9 cellular contexts compared by ENCODE assay signal in the genomic region with DNA sequence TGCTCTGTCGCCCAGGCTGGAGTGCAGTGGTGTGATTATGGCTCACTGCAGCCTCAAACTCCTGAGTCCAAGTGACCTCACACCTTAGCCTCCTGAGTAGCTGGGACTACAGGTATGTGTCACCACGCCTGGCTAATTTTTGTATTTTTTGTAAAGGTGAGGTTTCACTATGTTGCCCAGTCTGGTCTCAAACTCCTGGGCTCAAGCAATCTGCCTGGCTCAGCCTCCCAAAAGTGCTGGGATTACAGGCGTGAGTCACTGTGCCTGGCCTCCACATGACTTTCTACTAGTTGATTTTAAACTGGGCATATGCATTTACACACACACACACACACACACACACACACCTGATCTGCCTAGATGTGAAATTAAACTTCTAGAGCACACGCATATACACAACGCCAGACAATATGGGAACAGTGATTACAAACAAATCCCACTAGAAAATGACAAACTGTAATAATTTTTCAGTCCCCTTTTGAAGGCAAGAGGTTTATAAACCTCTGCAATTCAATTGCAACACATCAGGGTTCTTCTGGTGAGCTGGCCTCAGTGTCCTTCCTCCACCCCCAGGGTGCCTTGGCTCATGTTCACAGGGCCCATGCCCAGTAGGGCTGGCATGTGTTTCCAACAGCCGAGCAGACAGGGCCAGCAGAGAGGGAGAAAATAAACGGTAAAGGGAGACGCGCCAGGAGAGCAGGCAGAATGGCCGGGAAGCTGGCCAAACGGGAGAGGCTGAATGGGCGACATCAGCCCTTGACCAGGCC. TPM values are rescaled to one million over a fixed set of nuclear protein-coding genes. Genes with fewer than 3 reads are reported as not detected.
DNase-seq lines count a peak whose midpoint lies in the region; ATAC-seq and TF ChIP-seq lines count a peak whose summit lies in the region.
"Had no signal": no experiment of that assay in that cellular context is flagged by ENCODE, and none has a peak within 500 bp of the region (broad histone marks: within the 10 kb centered on the region; RNA-seq: fewer than 3 reads in every experiment).

No MANE protein-coding gene starts in this region.

- H3K36me3 Mint-ChIP-seq in Calu3 (ENCODE audit: insufficient read depth, unreplicated experiment): peaks cover 71% of the 10 kb centered on the region
- H3K36me3 Mint-ChIP-seq in activated CD4-positive, alpha-beta T cell treated with anti-CD3 and anti-CD28 coated beads, Interleukin-2, amount 10 ng/mL, durations not matched to agents 24 days and 14 days (ENCODE audit: low read depth): no peaks in the 10 kb centered on the region
- H3K36me3 Mint-ChIP-seq: activated naive CD8-positive, alpha-beta T cell treated with anti-CD3 and anti-CD28 coated beads, Interleukin-2, amount 10 ng/mL, durations not matched to agents 7 days and 5 days had no signal

- TF ChIP-seq CTCF in Calu3 (IDR thresholded peaks at IDR 0.05; ENCODE audit: unreplicated experiment): no peak

- intact Hi-C loops in Calu3 (cut with micrococcal nuclease; ENCODE audit: unreplicated experiment): loop anchor here (10.0 kb wide), 1 partner anchor 288 kb away; no protein-coding TSS in a partner anchor
- intact Hi-C loops in activated CD4-positive, alpha-beta T cell treated with anti-CD3 and anti-CD28 coated beads, Interleukin-2, amount 10 ng/mL, durations not matched to agents 24 days and 14 days (cut with micrococcal nuclease): no loop called here

- H3K4me3 Mint-ChIP-seq in Calu3 (ENCODE audit: low read depth, unreplicated experiment): peak overlapping the region; percentile 73
- H3K4me3 Mint-ChIP-seq in activated CD4-positive, alpha-beta T cell treated with anti-CD3 and anti-CD28 coated beads, Interleukin-2, amount 10 ng/mL, durations not matched to agents 24 days and 14 days: no peak overlapping the region
- H3K4me3 Mint-ChIP-seq: activated naive CD8-positive, alpha-beta T cell treated with anti-CD3 and anti-CD28 coated beads, Interleukin-2, amount 10 ng/mL, durations not matched to agents 7 days and 5 days had no signal

- BruUV-seq in Calu3 (replicated peaks; lab: Mats Ljungman, UMichigan): no TSS peak

- H3K4me3 ChIP-seq in SJCRH30: no peak overlapping the region

- no peaks in the 10 kb centered on the region for H3K36me3 ChIP-seq in SJCRH30

- H3K27me3 ChIP-seq in SJCRH30: peaks cover 8% of the 10 kb centered on the region

- no peaks in the 10 kb centered on the region for H3K9me3 Mint-ChIP-seq in Calu3 (ENCODE audit: low read depth, unreplicated experiment)
- no peaks in the 10 kb centered on the region for H3K9me3 Mint-ChIP-seq in activated CD4-positive, alpha-beta T cell treated with anti-CD3 and anti-CD28 coated beads, Interleukin-2, amount 10 ng/mL, durations not matched to agents 24 days and 14 days
- H3K9me3 Mint-ChIP-seq: activated naive CD8-positive, alpha-beta T cell treated with anti-CD3 and anti-CD28 coated beads, Interleukin-2, amount 10 ng/mL, durations not matched to agents 7 days and 5 days had no signal

- CTCF ChIA-PET in Calu3 (lab: Charles Lee): interaction anchor here (0.6 to 2.7 kb wide), 14 partner anchors 9 to 455 kb away, joined by 3 to 17 read pairs (median 5); a partner anchor contains a TSS

- no peak for ATAC-seq in GM21528 (IDR thresholded peaks at IDR 0.05; ENCODE audit: low FRiP score, unreplicated experiment)

- no peaks in the 10 kb centered on the region for H3K9me3 ChIP-seq in SJCRH30 (replicated peaks)

- no peaks in the 10 kb centered on the region for H3K27me3 Mint-ChIP-seq in Calu3 (ENCODE audit: unreplicated experiment)
- H3K27me3 Mint-ChIP-seq in activated CD4-positive, alpha-beta T cell treated with anti-CD3 and anti-CD28 coated beads, Interleukin-2, amount 10 ng/mL, durations not matched to agents 24 days and 14 days: peaks cover 6% of the 10 kb centered on the region

- DNase-seq in Calu3 (peak; percentile 73), SJCRH30 (peak; percentile 53 to 67), glomerular visceral epithelial cell (ENCODE audit: extremely low spot score) (peak; percentile 75), pons (ENCODE audit: low spot score) (peak; percentile 94), UCSD-AML1 (lab: John Stamatoyannopoulos, UW; ENCODE audit: unreplicated experiment) (no peak)
- DNase-seq in activated CD4-positive, alpha-beta T cell treated with anti-CD3 and anti-CD28 coated beads, Interleukin-2, amount 10 ng/mL, durations not matched to agents 24 days and 14 days: no peak
- no peak for DNase-seq in stimulated activated CD4-positive, alpha-beta T cell treated with anti-CD3 and anti-CD28 coated beads, Interleukin-4, amount 100 ng/mL, for 4 hours
- DNase-seq: activated naive CD8-positive, alpha-beta T cell treated with anti-CD3 and anti-CD28 coated beads, Interleukin-2, amount 10 ng/mL, durations not matched to agents 7 days and 5 days had no signal

- peaks cover 85% of the 10 kb centered on the region for H3K4me1 Mint-ChIP-seq in Calu3 (ENCODE audit: low read depth, unreplicated experiment)
- H3K4me1 Mint-ChIP-seq in activated CD4-positive, alpha-beta T cell treated with anti-CD3 and anti-CD28 coated beads, Interleukin-2, amount 10 ng/mL, durations not matched to agents 24 days and 14 days: no peaks in the 10 kb centered on the region
- H3K4me1 Mint-ChIP-seq: activated naive CD8-positive, alpha-beta T cell treated with anti-CD3 and anti-CD28 coated beads, Interleukin-2, amount 10 ng/mL, durations not matched to agents 7 days and 5 days had no signal

- peaks cover 13% of the 10 kb centered on the region for H3K4me1 ChIP-seq in SJCRH30

- peak overlapping the region; percentile 100 for H3K27ac Mint-ChIP-seq in Calu3 (ENCODE audit: unreplicated experiment)
- H3K27ac Mint-ChIP-seq in activated CD4-positive, alpha-beta T cell treated with anti-CD3 and anti-CD28 coated beads, Interleukin-2, amount 10 ng/mL, durations not matched to agents 24 days and 14 days: no peak overlapping the region
- H3K27ac Mint-ChIP-seq: activated naive CD8-positive, alpha-beta T cell treated with anti-CD3 and anti-CD28 coated beads, Interleukin-2, amount 10 ng/mL, durations not matched to agents 7 days and 5 days had no signal

- H3K27ac ChIP-seq in SJCRH30: no peak overlapping the region

RNA-seq across cellular contexts. Expression of a gene that starts 31.2 kb away (rescaled TPM):
- total RNA-seq in Calu3 (2022): 114 and 127 TPM in 2 replicates
- total RNA-seq in SJCRH30 (2014; rRNA removed; shearing (Covaris generic)): 2.3 and 2.8 TPM in 2 replicates
- total RNA-seq in activated CD4-positive, alpha-beta T cell treated with anti-CD3 and anti-CD28 coated beads, Interleukin-2, amount 10 ng/mL, durations not matched to agents 24 days and 14 days: 6.0 and 7.0 TPM in 2 replicates

RNA-seq across cellular contexts. Expression of a gene that starts 32.2 kb away (rescaled TPM):
- 11.3 and 13.5 TPM in 2 replicates for total RNA-seq in Calu3 (2022)
- 5.3 and 5.8 TPM in 2 replicates for total RNA-seq in SJCRH30 (2014; rRNA removed; shearing (Covaris generic))
- total RNA-seq in activated CD4-positive, alpha-beta T cell treated with anti-CD3 and anti-CD28 coated beads, Interleukin-2, amount 10 ng/mL, durations not matched to agents 24 days and 14 days: 7.2 and 8.4 TPM in 2 replicates

Comparison
In these comparisons a context has a peak if more than half of its experiments do, and no peak if none do; other contexts are left out.
1. DNase-seq: peak in Calu3 (single experiment), SJCRH30 (2 of 2), glomerular visceral epithelial cell (single experiment) and pons (single experiment); none in activated CD4-positive, alpha-beta T cell treated with anti-CD3 and anti-CD28 coated beads, Interleukin-2, amount 10 ng/mL, durations not matched to agents 24 days and 14 days (single experiment), UCSD-AML1 (single experiment) and stimulated activated CD4-positive, alpha-beta T cell treated with anti-CD3 and anti-CD28 coated beads, Interleukin-4, amount 100 ng/mL, for 4 hours (0 of 2).
2. RNA of a gene that starts 31.2 kb away (total RNA-seq): 114 to 127 TPM in Calu3; 6.0 to 7.0 TPM in activated CD4-positive, alpha-beta T cell treated with anti-CD3 and anti-CD28 coated beads, Interleukin-2, amount 10 ng/mL, durations not matched to agents 24 days and 14 days and 2.3 to 2.8 TPM in SJCRH30; every median in the first group is over 10 times any median in the second.